8 cellular contexts compared by ENCODE assay signal in genomic region chr1:6209661-6210605, GRCh38. TPM values are rescaled to one million over a fixed set of nuclear protein-coding genes. Genes with fewer than 3 reads are reported as not detected.
A peak's percentile ranks its signal among the peaks of the same experiment; 100 is the strongest.
DNase-seq lines count a peak whose midpoint lies in the region; ATAC-seq and TF ChIP-seq lines count a peak whose summit lies in the region.

No MANE protein-coding gene starts in this region.

- no peak overlapping the region for H2BK15ac ChIP-seq in H9 (ENCODE audit: low read depth, low read length)

- no peak overlapping the region for H2BK20ac ChIP-seq in H9 (ENCODE audit: low read depth, low read length, poor library complexity, severe bottlenecking)

- intact Hi-C loops in activated T-helper 1 cell treated with anti-CD3 and anti-CD28 coated beads, Interleukin-12 subunit alpha, Interleukin-12 subunit beta, Interleukin-2, Interleukin-4 antibody, amounts not matched to agents 30 ng/mL and 10 ng/mL and 1 ng/mL, durations not matched to agents 14 hours and 24 hours and 36 hours (cut with micrococcal nuclease), result loop anchor here (1.0 kb wide), 1 partner anchor 11 kb away; the partner anchor contains the start of gene RPL22

- H4K8ac ChIP-seq in H9 (replicated peaks; ENCODE audit: insufficient read length, low read depth, low read length), result no peak overlapping the region

- H3K4me3 Mint-ChIP-seq in H9, result peak overlapping the region; percentile 50 to 74
- H3K4me3 Mint-ChIP-seq in activated T-helper 1 cell treated with anti-CD3 and anti-CD28 coated beads, Interleukin-12 subunit alpha, Interleukin-12 subunit beta, Interleukin-2, Interleukin-4 antibody, amounts not matched to agents 30 ng/mL and 10 ng/mL and 1 ng/mL, durations not matched to agents 14 hours and 24 hours and 36 hours, result peak overlapping the region; percentile 15

- H4K91ac ChIP-seq in H9 (ENCODE audit: insufficient read length, low read depth, low read length), result no peak overlapping the region

- no peaks in the 10 kb centered on the region; a peak in 1 of 7 replicates for H3K36me3 Mint-ChIP-seq in H9 (ENCODE audit: insufficient read depth in 1 of 3, low read depth in 3 of 3)
- H3K36me3 Mint-ChIP-seq in activated T-helper 1 cell treated with anti-CD3 and anti-CD28 coated beads, Interleukin-12 subunit alpha, Interleukin-12 subunit beta, Interleukin-2, Interleukin-4 antibody, amounts not matched to agents 30 ng/mL and 10 ng/mL and 1 ng/mL, durations not matched to agents 14 hours and 24 hours and 36 hours (ENCODE audit: low read depth), result peaks cover 20% of the 10 kb centered on the region

- H3K9ac ChIP-seq in BLaER1 (peak overlapping the region; percentile 50; the same call in 1 of the 2 replicates), H9 (ENCODE audit: extremely low read depth, insufficient read length, low read length) (no peak overlapping the region)

- no peaks in the 10 kb centered on the region for H3K36me3 ChIP-seq in BLaER1
- no peaks in the 10 kb centered on the region for H3K36me3 ChIP-seq in kidney epithelial cell (ENCODE audit: control insufficient read depth, insufficient read depth, low read length)

- no peak overlapping the region; the same call in 1 of the 2 replicates for H3K14ac ChIP-seq in H9 (ENCODE audit: insufficient read depth, low read length)

- H3K4ac ChIP-seq in H9 (ENCODE audit: low read depth, low read length), result no peak overlapping the region

- H3K56ac ChIP-seq in H9 (ENCODE audit: insufficient read length, low read depth, low read length), result no peak overlapping the region

- TF ChIP-seq CTCF in H9 (conservative IDR thresholded peaks at IDR 0.05) (peak; percentile 40; the same call in 2 of the 3 replicates), kidney epithelial cell (IDR thresholded peaks at IDR 0.05; ENCODE audit: insufficient read depth, low read length, poor library complexity, severe bottlenecking) (peak; percentile 26)

- H3K27ac Mint-ChIP-seq in H9, result no peak overlapping the region; a peak in 1 of 7 replicates
- H3K27ac Mint-ChIP-seq in activated T-helper 1 cell treated with anti-CD3 and anti-CD28 coated beads, Interleukin-12 subunit alpha, Interleukin-12 subunit beta, Interleukin-2, Interleukin-4 antibody, amounts not matched to agents 30 ng/mL and 10 ng/mL and 1 ng/mL, durations not matched to agents 14 hours and 24 hours and 36 hours, result peak overlapping the region; percentile 64

- no peaks in the 10 kb centered on the region for H3K9me3 Mint-ChIP-seq in H9
- H3K9me3 Mint-ChIP-seq in activated T-helper 1 cell treated with anti-CD3 and anti-CD28 coated beads, Interleukin-12 subunit alpha, Interleukin-12 subunit beta, Interleukin-2, Interleukin-4 antibody, amounts not matched to agents 30 ng/mL and 10 ng/mL and 1 ng/mL, durations not matched to agents 14 hours and 24 hours and 36 hours, result no peaks in the 10 kb centered on the region

- no peak overlapping the region for H2AFZ ChIP-seq in H9 (ENCODE audit: low read length)

- H3K79me1 ChIP-seq in H9 (ENCODE audit: insufficient read depth, low read depth, low read length, poor library complexity, severe bottlenecking), result no peaks in the 10 kb centered on the region

- H3K4me3 ChIP-seq in BLaER1 (peak overlapping the region; percentile 55), kidney epithelial cell (ENCODE audit: low read depth, low read length) (no peak overlapping the region)

- peaks cover 15% of the 10 kb centered on the region for H3K23me2 ChIP-seq in H9 (ENCODE audit: insufficient read length, low read depth, low read length, poor library complexity, severe bottlenecking)

- ATAC-seq in GM19455 (IDR thresholded peaks at IDR 0.05; ENCODE audit: unreplicated experiment) (no peak), GM21786 (IDR thresholded peaks at IDR 0.05; ENCODE audit: unreplicated experiment) (no peak)

- H3K9me3 ChIP-seq in BLaER1, result peaks cover 10% of the 10 kb centered on the region; the same call in 1 of the 2 replicates
- H3K9me3 ChIP-seq in H9 (ENCODE audit: control insufficient read depth, low read depth, low read length), result no peaks in the 10 kb centered on the region

- no peak overlapping the region for H2BK12ac ChIP-seq in H9 (ENCODE audit: insufficient read length, low read depth, low read length)

- H3K79me2 ChIP-seq in H9 (ENCODE audit: insufficient read depth, low read length), result no peaks in the 10 kb centered on the region

- peaks cover 5 to 24% of the 10 kb centered on the region in 2 experiments for H3K4me1 Mint-ChIP-seq in H9
- peaks cover 10% of the 10 kb centered on the region for H3K4me1 Mint-ChIP-seq in activated T-helper 1 cell treated with anti-CD3 and anti-CD28 coated beads, Interleukin-12 subunit alpha, Interleukin-12 subunit beta, Interleukin-2, Interleukin-4 antibody, amounts not matched to agents 30 ng/mL and 10 ng/mL and 1 ng/mL, durations not matched to agents 14 hours and 24 hours and 36 hours (ENCODE audit: low read depth)

- no peak overlapping the region for H3K27ac ChIP-seq in BLaER1
- H3K27ac ChIP-seq in H9 (ENCODE audit: insufficient read length, low read depth, low read length), result no peak overlapping the region

- peaks cover 62% of the 10 kb centered on the region for H3K4me1 ChIP-seq in BLaER1
- no peaks in the 10 kb centered on the region for H3K4me1 ChIP-seq in H9 (ENCODE audit: insufficient read depth, low read length)

- no peak overlapping the region for H2BK5ac ChIP-seq in H9 (ENCODE audit: insufficient read length, low read length)

- peak overlapping the region; percentile 93 for H3K4me2 ChIP-seq in BLaER1
- peak overlapping the region; percentile 34 for H3K4me2 ChIP-seq in H9 (ENCODE audit: insufficient read depth, insufficient read length, low read length)

- DNase-seq in H9, result peak; percentile 54
- DNase-seq in activated T-helper 1 cell treated with anti-CD3 and anti-CD28 coated beads, Interleukin-12 subunit alpha, Interleukin-12 subunit beta, Interleukin-2, Interleukin-4 antibody, amounts not matched to agents 30 ng/mL and 10 ng/mL and 1 ng/mL, durations not matched to agents 14 hours and 24 hours and 36 hours (ENCODE audit: low spot score), result no peak
- no peak for DNase-seq in kidney epithelial cell (ENCODE audit: low read depth)
- no peak for DNase-seq in effector CD8-positive, alpha-beta T cell (lab: John Stamatoyannopoulos, UW)
- no peak for DNase-seq in occipital lobe (lab: John Stamatoyannopoulos, UW)

- peaks cover 44% of the 10 kb centered on the region for H3K27me3 ChIP-seq in BLaER1
- no peaks in the 10 kb centered on the region; the same call in 1 of the 2 replicates for H3K27me3 ChIP-seq in H9 (ENCODE audit: insufficient read depth, low read length)
- no peaks in the 10 kb centered on the region for H3K27me3 ChIP-seq in kidney epithelial cell (ENCODE audit: control insufficient read depth, insufficient read depth, low read length)

- H3K23ac ChIP-seq in H9 (ENCODE audit: insufficient read length, low read depth, low read length), result no peak overlapping the region

- H3T11ph ChIP-seq in H9 (ENCODE audit: low read length), result no peak overlapping the region

- H2AK5ac ChIP-seq in H9 (ENCODE audit: insufficient read length, low read length), result no peak overlapping the region

- H2BK120ac ChIP-seq in H9 (ENCODE audit: low read depth, low read length, poor library complexity, severe bottlenecking), result no peak overlapping the region

- no peaks in the 10 kb centered on the region for H4K20me1 ChIP-seq in BLaER1
- H4K20me1 ChIP-seq in H9 (ENCODE audit: control insufficient read depth, insufficient read depth, insufficient read length), result no peaks in the 10 kb centered on the region

- WGBS in H9 (ENCODE audit: extremely low coverage, insufficient read length, low lambda C conversion rate), result no CpG with 5 or more reads among the region's 17 CpGs

- no peak overlapping the region for H4K5ac ChIP-seq in H9 (ENCODE audit: insufficient read length, low read depth, low read length)

- H3K27me3 Mint-ChIP-seq in H9 (ENCODE audit: low read depth), result peaks cover 46% of the 10 kb centered on the region
- H3K27me3 Mint-ChIP-seq in activated T-helper 1 cell treated with anti-CD3 and anti-CD28 coated beads, Interleukin-12 subunit alpha, Interleukin-12 subunit beta, Interleukin-2, Interleukin-4 antibody, amounts not matched to agents 30 ng/mL and 10 ng/mL and 1 ng/mL, durations not matched to agents 14 hours and 24 hours and 36 hours (ENCODE audit: insufficient read depth), result peaks cover 2% of the 10 kb centered on the region

- H3K18ac ChIP-seq in H9 (ENCODE audit: insufficient read length, low read depth, low read length), result no peak overlapping the region

RNA-seq across cellular contexts. Expression of gene RNF207, which starts 4.0 kb away (rescaled TPM):
- total RNA-seq in H9 (2021), result 4.9 and 7.1 TPM in 2 replicates
- 65.8 and 71.6 TPM in 2 replicates for total RNA-seq in activated T-helper 1 cell treated with anti-CD3 and anti-CD28 coated beads, Interleukin-12 subunit alpha, Interleukin-12 subunit beta, Interleukin-2, Interleukin-4 antibody, amounts not matched to agents 30 ng/mL and 10 ng/mL and 1 ng/mL, durations not matched to agents 14 hours and 24 hours and 36 hours
- 20.1 and 32.0 TPM in 2 replicates for total RNA-seq in kidney epithelial cell
- total RNA-seq in occipital lobe, result 8.7 TPM

RNA-seq across cellular contexts. Expression of gene RPL22, which starts 10.5 kb away (rescaled TPM):
- total RNA-seq in H9 (2021), result 547 and 582 TPM in 2 replicates
- total RNA-seq in activated T-helper 1 cell treated with anti-CD3 and anti-CD28 coated beads, Interleukin-12 subunit alpha, Interleukin-12 subunit beta, Interleukin-2, Interleukin-4 antibody, amounts not matched to agents 30 ng/mL and 10 ng/mL and 1 ng/mL, durations not matched to agents 14 hours and 24 hours and 36 hours, result 421 and 457 TPM in 2 replicates
- 193 and 205 TPM in 2 replicates for total RNA-seq in kidney epithelial cell
- 371 TPM for total RNA-seq in occipital lobe

RNA-seq across cellular contexts. Expression of gene ICMT, which starts 25.8 kb away (rescaled TPM):
- total RNA-seq in H9 (2021) (107 and 114 TPM in 2 replicates), kidney epithelial cell (67.1 and 68.0 TPM in 2 replicates), occipital lobe (21.7 TPM)
- 65.0 and 65.9 TPM in 2 replicates for total RNA-seq in activated T-helper 1 cell treated with anti-CD3 and anti-CD28 coated beads, Interleukin-12 subunit alpha, Interleukin-12 subunit beta, Interleukin-2, Interleukin-4 antibody, amounts not matched to agents 30 ng/mL and 10 ng/mL and 1 ng/mL, durations not matched to agents 14 hours and 24 hours and 36 hours

RNA-seq across cellular contexts. Expression of gene CHD5, which starts 29.8 kb away (rescaled TPM):
- total RNA-seq in H9 (2021), result 0.99 and 1.6 TPM in 2 replicates
- total RNA-seq in activated T-helper 1 cell treated with anti-CD3 and anti-CD28 coated beads, Interleukin-12 subunit alpha, Interleukin-12 subunit beta, Interleukin-2, Interleukin-4 antibody, amounts not matched to agents 30 ng/mL and 10 ng/mL and 1 ng/mL, durations not matched to agents 14 hours and 24 hours and 36 hours, result 0.62 and 0.83 TPM in 2 replicates
- total RNA-seq in kidney epithelial cell, result under 0.01 and 0.08 TPM in 2 replicates
- total RNA-seq in occipital lobe, result 40.9 TPM

RNA-seq across cellular contexts. Expression of gene HES3, which starts 34.0 kb away (rescaled TPM):
- total RNA-seq in H9 (2021) (89.9 and 93.4 TPM in 2 replicates), kidney epithelial cell (not detected in 2 replicates), occipital lobe (not detected)
- not detected in 2 replicates for total RNA-seq in activated T-helper 1 cell treated with anti-CD3 and anti-CD28 coated beads, Interleukin-12 subunit alpha, Interleukin-12 subunit beta, Interleukin-2, Interleukin-4 antibody, amounts not matched to agents 30 ng/mL and 10 ng/mL and 1 ng/mL, durations not matched to agents 14 hours and 24 hours and 36 hours
